1 cellular context compared by ENCODE assay signal in genomic region chr6:134640975-134641429, GRCh38.
A peak's percentile ranks its signal among the peaks of the same experiment; 100 is the strongest.
TF ChIP-seq lines count a peak whose summit lies in the region.

No MANE protein-coding gene starts in this region.

TF ChIP-seq in K562, 482 proteins besides CTCF, POLR2A, EP300 and RAD21 (continued from another document):
- no peak for TF ChIP-seq PML (IDR thresholded peaks at IDR 0.05; ENCODE audit: low read length)
- TF ChIP-seq SRSF3 (IDR thresholded peaks at IDR 0.05; ENCODE audit: insufficient read depth, low read length), result no peak
- no peak for TF ChIP-seq FOS (IDR thresholded peaks at IDR 0.05; ENCODE audit: extremely low read depth, insufficient read length)
- no peak for TF ChIP-seq PHB2 (IDR thresholded peaks at IDR 0.05; ENCODE audit: low read depth)
- TF ChIP-seq SUPT5H (IDR thresholded peaks at IDR 0.05), result no peak
- peak; percentile 54; the same call in 1 of the 2 replicates for TF ChIP-seq ESRRA (IDR thresholded peaks at IDR 0.05; ENCODE audit: borderline replicate concordance, low read depth)
- 0 out of 4 replicates have a peak, but pooled peaks of 1 of the 2 experiments have one; percentile 51 for TF ChIP-seq MLLT1 (IDR thresholded peaks at IDR 0.05)
- peak; percentile 37; the same call in 1 of the 2 replicates for TF ChIP-seq TEAD2 (tag; IDR thresholded peaks at IDR 0.05)
- TF ChIP-seq THAP7 (CRISPR knock-in tag; IDR thresholded peaks at IDR 0.05), result no peak
- 0 out of 2 replicates have a peak, but pooled peaks have one; percentile 20 for TF ChIP-seq ATF7 (IDR thresholded peaks at IDR 0.05)
- no peak for TF ChIP-seq HNRNPH1 (optimal IDR thresholded peaks at IDR 0.05; ENCODE audit: low read depth, low read length)
- no peak for TF ChIP-seq ZNF347 (CRISPR knock-in tag; IDR thresholded peaks at IDR 0.05; ENCODE audit: low read depth)
- TF ChIP-seq RBFOX2 (IDR thresholded peaks at IDR 0.05; ENCODE audit: low read depth, low read length), result no peak
- no peak for TF ChIP-seq SRSF9 (IDR thresholded peaks at IDR 0.05; ENCODE audit: borderline replicate concordance, low read depth, low read length)
- TF ChIP-seq SMC3 (conservative IDR thresholded peaks at IDR 0.05; ENCODE audit: insufficient read depth, low read depth, low read length), result peak; percentile 95
- peak; percentile 25; the same call in 1 of the 2 replicates for TF ChIP-seq BHLHE40 (IDR thresholded peaks at IDR 0.05; ENCODE audit: low read length)
- TF ChIP-seq FOXA3 (CRISPR knock-in tag; conservative IDR thresholded peaks at IDR 0.05 in 1 of 2, IDR thresholded peaks at IDR 0.05 in 1 of 2), result peak in 1 of 2 experiments; percentile 76; a peak in 3 of 4 replicates
- TF ChIP-seq ZFP36 (IDR thresholded peaks at IDR 0.05; ENCODE audit: low read depth, low read length, partially characterized antibody), result no peak
- TF ChIP-seq IRF2 (CRISPR knock-in tag; IDR thresholded peaks at IDR 0.05), result no peak
- no peak for TF ChIP-seq HLTF (IDR thresholded peaks at IDR 0.05)
- TF ChIP-seq MAFK (IDR thresholded peaks at IDR 0.05; ENCODE audit: low read length), result peak; percentile 15; the same call in 1 of the 2 replicates
- peak; percentile 51; the same call in 1 of the 2 replicates for TF ChIP-seq C11orf30 (IDR thresholded peaks at IDR 0.05; ENCODE audit: low read depth)
- peak; percentile 12; the same call in 1 of the 2 replicates for TF ChIP-seq MAFF (IDR thresholded peaks at IDR 0.05; ENCODE audit: low read length)
- TF ChIP-seq NFE2 (IDR thresholded peaks at IDR 0.05; ENCODE audit: low read depth), result peak; percentile 80
- 0 out of 2 replicates have a peak, but pooled peaks have one; percentile 24 for TF ChIP-seq EHMT2 (IDR thresholded peaks at IDR 0.05)
- TF ChIP-seq CEBPB (tag; IDR thresholded peaks at IDR 0.05), result peak; percentile 50; the same call in 1 of the 2 replicates
- TF ChIP-seq CTBP1 (IDR thresholded peaks at IDR 0.05; ENCODE audit: borderline replicate concordance), result peak; percentile 29; the same call in 1 of the 2 replicates
- TF ChIP-seq ZNF274 (IDR thresholded peaks at IDR 0.05; ENCODE audit: borderline replicate concordance, low read depth, low read length), result no peak
- TF ChIP-seq MBD2 (IDR thresholded peaks at IDR 0.05; ENCODE audit: borderline replicate concordance, low read depth), result no peak
- peak in 1 of 2 experiments; percentile 80; a peak in 2 of 4 replicates for TF ChIP-seq TEAD1 (CRISPR knock-in tag; IDR thresholded peaks at IDR 0.05)
- no peak for TF ChIP-seq POU5F1 (IDR thresholded peaks at IDR 0.05; ENCODE audit: borderline replicate concordance, low read depth, low read length, partially characterized antibody)
- TF ChIP-seq MEIS2 (IDR thresholded peaks at IDR 0.05; ENCODE audit: partially characterized antibody), result peak; percentile 10
- TF ChIP-seq RAD51 (IDR thresholded peaks at IDR 0.05; ENCODE audit: borderline replicate concordance, low read depth), result peak; percentile 20; the same call in 1 of the 2 replicates
- TF ChIP-seq PPARD (CRISPR knock-in tag; IDR thresholded peaks at IDR 0.05), result no peak
TF ChIP-seq in K562: peak in this region for 39.
